In genomic region chr1:228109073-228109961, GRCh38 we compare ENCODE assay signal across 8 cellular contexts. TPM values are rescaled to one million over a fixed set of nuclear protein-coding genes. Genes with fewer than 3 reads are reported as not detected.
DNase-seq lines count a peak whose midpoint lies in the region; ATAC-seq and TF ChIP-seq lines count a peak whose summit lies in the region.

Gene MRPL55, minus strand, starts transcription at chr1:228109299. Its CDS starts 1,039 bp downstream, at chr1:228108260.

- no peaks in the 10 kb centered on the region for H3K27me3 ChIP-seq in kidney epithelial cell (ENCODE audit: control insufficient read depth, insufficient read depth, low read length)

- TF ChIP-seq POLR2A in GM19193 (IDR thresholded peaks at IDR 0.05; ENCODE audit: extremely low read depth, insufficient read depth, insufficient read length), result peak; percentile 93

- no peak for TF ChIP-seq CTCF in kidney epithelial cell (IDR thresholded peaks at IDR 0.05; ENCODE audit: insufficient read depth, low read length, poor library complexity, severe bottlenecking)

- H3K36me3 ChIP-seq in kidney epithelial cell (ENCODE audit: control insufficient read depth, insufficient read depth, low read length), result no peaks in the 10 kb centered on the region

- DNase-seq in AML-193 (lab: John Stamatoyannopoulos, UW) (peak; percentile 89 to 90), NCI-H510A (lab: John Stamatoyannopoulos, UW) (peak; percentile 93), cerebellum (ENCODE audit: low spot score) (peak; percentile 100), kidney epithelial cell (ENCODE audit: low read depth) (peak; percentile 81)
- peak; percentile 99 for DNase-seq in activated CD4-positive, alpha-beta T cell treated with anti-CD3 and anti-CD28 coated beads for 1 hour
- DNase-seq in stimulated activated CD4-positive, alpha-beta T cell treated with anti-CD3 and anti-CD28 coated beads, Interleukin-15, amount 100 ng/mL, for 48 hours (ENCODE audit: low read depth in 2 of 2), result peak; percentile 95 to 98

- peak within 1 kb of the TSS; percentile 72 for H3K4me3 ChIP-seq in kidney epithelial cell (ENCODE audit: low read depth, low read length)

- ATAC-seq in HG03439 (IDR thresholded peaks at IDR 0.05; ENCODE audit: unreplicated experiment), result peak; percentile 88

RNA-seq across cellular contexts. Expression of gene MRPL55, which starts in this region (rescaled TPM):
- 27.8 TPM for total RNA-seq in cerebellum
- total RNA-seq in kidney epithelial cell, result 68.7 and 73.5 TPM in 2 replicates

Comparison
In these comparisons a context has a peak if more than half of its experiments do, and no peak if none do; other contexts are left out.
1. Peak in every context shown above with its lines: DNase-seq, ATAC-seq and H3K4me3 ChIP-seq.